In genomic region chr4:113436360-113436759, GRCh38 we compare ENCODE assay signal across 11 cellular contexts.
DNase-seq lines count a peak whose midpoint lies in the region; ATAC-seq and TF ChIP-seq lines count a peak whose summit lies in the region.
"Had no signal": no experiment of that assay in that cellular context is flagged by ENCODE, and none has a peak within 500 bp of the region (broad histone marks: within the 10 kb centered on the region; RNA-seq: fewer than 3 reads in every experiment).

No MANE protein-coding gene starts in this region.

- no peaks in the 10 kb centered on the region for H3K27me3 ChIP-seq in Loucy (ENCODE audit: insufficient read depth, low read length, poor library complexity, severe bottlenecking)
- no peaks in the 10 kb centered on the region for H3K27me3 ChIP-seq in CD4-positive, alpha-beta memory T cell (ENCODE audit: insufficient read depth, low read length)

- peaks cover 14% of the 10 kb centered on the region for H3K4me1 ChIP-seq in Loucy (ENCODE audit: insufficient read depth, low read length, poor library complexity, severe bottlenecking)
- peaks cover 6% of the 10 kb centered on the region for H3K4me1 ChIP-seq in CD4-positive, alpha-beta memory T cell (ENCODE audit: insufficient read depth, low read length)

- H2AFZ ChIP-seq in Loucy (ENCODE audit: low read length) = peak overlapping the region; percentile 78

- H3K27me3 Mint-ChIP-seq in MCF 10A (ENCODE audit: insufficient read depth, unreplicated experiment) (no peaks in the 10 kb centered on the region), memory B cell (peaks cover 8% of the 10 kb centered on the region)
- H3K27me3 Mint-ChIP-seq in CD4-positive, alpha-beta memory T cell = peaks cover 3 to 6% of the 10 kb centered on the region in 2 donors
- no peaks in the 10 kb centered on the region for H3K27me3 Mint-ChIP-seq in activated CD4-positive, alpha-beta memory T cell treated with anti-CD3 and anti-CD28 coated beads for 36 hours

- H3K9me3 Mint-ChIP-seq in MCF 10A (ENCODE audit: unreplicated experiment) (no peaks in the 10 kb centered on the region), memory B cell (peaks cover 1% of the 10 kb centered on the region)
- peaks cover 0 to 4% (median 0%) of the 10 kb centered on the region in 8 donors for H3K9me3 Mint-ChIP-seq in CD4-positive, alpha-beta memory T cell
- no peaks in the 10 kb centered on the region for H3K9me3 Mint-ChIP-seq in activated CD4-positive, alpha-beta memory T cell treated with anti-CD3 and anti-CD28 coated beads for 36 hours

- H3K27ac ChIP-seq in CD4-positive, alpha-beta memory T cell (ENCODE audit: low read depth, low read length) = no peak overlapping the region
- H3K27ac ChIP-seq: C4-2B had no signal

- H3K27ac Mint-ChIP-seq in MCF 10A (ENCODE audit: low read depth, unreplicated experiment) (peak overlapping the region; percentile 59), memory B cell (peak overlapping the region; percentile 29)
- H3K27ac Mint-ChIP-seq in CD4-positive, alpha-beta memory T cell = no peak overlapping the region
- H3K27ac Mint-ChIP-seq in activated CD4-positive, alpha-beta memory T cell treated with anti-CD3 and anti-CD28 coated beads for 36 hours = no peak overlapping the region

- H3K9me2 ChIP-seq in Loucy (replicated peaks; ENCODE audit: low read depth, low read length) = no peaks in the 10 kb centered on the region

- no peak overlapping the region for H3K9ac ChIP-seq in Loucy (ENCODE audit: low read depth, low read length, poor library complexity, severe bottlenecking)

- H3K79me2 ChIP-seq in Loucy (ENCODE audit: insufficient read depth, low read length) = no peaks in the 10 kb centered on the region

- H3K4me1 Mint-ChIP-seq in MCF 10A (ENCODE audit: insufficient read depth, unreplicated experiment) = peaks cover 35% of the 10 kb centered on the region
- H3K4me1 Mint-ChIP-seq in memory B cell = peaks cover 5% of the 10 kb centered on the region
- peaks cover 9 to 13% (median 12%) of the 10 kb centered on the region in 4 donors for H3K4me1 Mint-ChIP-seq in CD4-positive, alpha-beta memory T cell
- peaks cover 13% of the 10 kb centered on the region for H3K4me1 Mint-ChIP-seq in activated CD4-positive, alpha-beta memory T cell treated with anti-CD3 and anti-CD28 coated beads for 36 hours (ENCODE audit: low read depth)

- CTCF ChIA-PET in MCF 10A (lab: Yijun Ruan, JAX) = interaction anchor here (0.6 to 1.1 kb wide), 4 partner anchors 80 to 1467 kb away, joined by 3 to 5 read pairs (median 3); no protein-coding TSS in a partner anchor
- CTCF ChIA-PET in CD4-positive, alpha-beta memory T cell (lab: Charles Lee; ENCODE audit: partially characterized antibody) = no interaction called here
- CTCF ChIA-PET in activated CD4-positive, alpha-beta memory T cell treated with anti-CD3 and anti-CD28 coated beads for 36 hours (lab: Charles Lee) = no interaction called here

- H3K4me3 ChIP-seq in Loucy (ENCODE audit: low read length, poor library complexity, severe bottlenecking) = peak overlapping the region; percentile 5
- no peak overlapping the region for H3K4me3 ChIP-seq in CD4-positive, alpha-beta memory T cell (ENCODE audit: low read length in 2 of 2)

- ATAC-seq in memory B cell (ENCODE audit: low read depth) (no peak), HG03565 (IDR thresholded peaks at IDR 0.05; ENCODE audit: unreplicated experiment) (no peak)

- POLR2A ChIA-PET in MCF 10A (lab: Yijun Ruan, JAX) = interaction anchor here (0.7 to 2.9 kb wide), 4 partner anchors 8 to 584 kb away, joined by 3 to 13 read pairs (median 7); no protein-coding TSS in a partner anchor
- POLR2A ChIA-PET in CD4-positive, alpha-beta memory T cell (lab: Charles Lee; ENCODE audit: partially characterized antibody) = no interaction called here
- POLR2A ChIA-PET in activated CD4-positive, alpha-beta memory T cell treated with anti-CD3 and anti-CD28 coated beads for 36 hours (lab: Charles Lee) = no interaction called here

- no peaks in the 10 kb centered on the region for H3K36me3 ChIP-seq in Loucy (ENCODE audit: insufficient read depth, low read length)
- H3K36me3 ChIP-seq in CD4-positive, alpha-beta memory T cell (ENCODE audit: insufficient read depth, low read length) = no peaks in the 10 kb centered on the region

- H3K4me2 ChIP-seq in Loucy (ENCODE audit: low read depth, low read length, poor library complexity, severe bottlenecking) = peak overlapping the region; percentile 56

- BruUV-seq in MCF 10A (replicated peaks; lab: Mats Ljungman, UMichigan) = no TSS peak

- H3K9me3 ChIP-seq in Loucy (ENCODE audit: insufficient read depth, low read depth, low read length) = no peaks in the 10 kb centered on the region
- no peaks in the 10 kb centered on the region for H3K9me3 ChIP-seq in CD4-positive, alpha-beta memory T cell (ENCODE audit: control insufficient read depth in 1 of 2, low read length in 2 of 2)

- peak; percentile 67 for DNase-seq in A172 (ENCODE audit: low spot score)
- peak; percentile 53 for DNase-seq in MCF 10A (ENCODE audit: unreplicated experiment)
- no peak for DNase-seq in memory B cell (ENCODE audit: low spot score in 2 of 2)
- no peak for DNase-seq in CD4-positive, alpha-beta memory T cell
- no peak for DNase-seq in middle frontal gyrus (ENCODE audit: extremely low spot score, low spot score)
- no peak for DNase-seq in activated CD4-positive, alpha-beta memory T cell treated with anti-CD3 and anti-CD28 coated beads for 36 hours
- DNase-seq: activated CD8-positive, alpha-beta memory T cell treated with anti-CD3 and anti-CD28 coated beads, Interleukin-2, amount 50 U/mL, for 4 hours; GOT3 had no signal

- H3K4me3 Mint-ChIP-seq in MCF 10A (ENCODE audit: unreplicated experiment) = peak overlapping the region; percentile 25
- no peak overlapping the region for H3K4me3 Mint-ChIP-seq in memory B cell
- H3K4me3 Mint-ChIP-seq in CD4-positive, alpha-beta memory T cell = peak overlapping the region in 3 of 8 donors; percentile 16 to 51 (median 20)
- no peak overlapping the region for H3K4me3 Mint-ChIP-seq in activated CD4-positive, alpha-beta memory T cell treated with anti-CD3 and anti-CD28 coated beads for 36 hours

- H3F3A ChIP-seq in Loucy (ENCODE audit: low read depth) = no peaks in the 10 kb centered on the region

- no peaks in the 10 kb centered on the region for H4K20me1 ChIP-seq in Loucy (ENCODE audit: insufficient read depth, low read length, poor library complexity, severe bottlenecking)

- intact Hi-C loops in MCF 10A (cut with micrococcal nuclease) = no loop called here
- intact Hi-C loops in CD4-positive, alpha-beta memory T cell (cut with micrococcal nuclease) = no loop called here
- intact Hi-C loops in activated CD4-positive, alpha-beta memory T cell treated with anti-CD3 and anti-CD28 coated beads for 36 hours (cut with micrococcal nuclease) = no loop called here

- TF ChIP-seq CTCF in Loucy (conservative IDR thresholded peaks at IDR 0.05; ENCODE audit: low read length) = no peak
- no peak for TF ChIP-seq CTCF in MCF 10A (IDR thresholded peaks at IDR 0.05; ENCODE audit: unreplicated experiment)

- peaks cover 9% of the 10 kb centered on the region for H3K36me3 Mint-ChIP-seq in MCF 10A (ENCODE audit: insufficient read depth, unreplicated experiment)
- H3K36me3 Mint-ChIP-seq in memory B cell = peaks cover 2% of the 10 kb centered on the region
- H3K36me3 Mint-ChIP-seq in CD4-positive, alpha-beta memory T cell = peaks cover 0 to 5% of the 10 kb centered on the region in 2 donors
- no peaks in the 10 kb centered on the region for H3K36me3 Mint-ChIP-seq in activated CD4-positive, alpha-beta memory T cell treated with anti-CD3 and anti-CD28 coated beads for 36 hours

Comparison
In these comparisons a context has a peak if more than half of its experiments do, and no peak if none do; other contexts are left out.
1. DNase-seq: peak in A172 (single experiment) and MCF 10A (single experiment); none in memory B cell (0 of 2), CD4-positive, alpha-beta memory T cell (0 of 5), middle frontal gyrus (single experiment) and activated CD4-positive, alpha-beta memory T cell treated with anti-CD3 and anti-CD28 coated beads for 36 hours (single experiment).
2. H3K27ac Mint-ChIP-seq: peak in MCF 10A (single experiment) and memory B cell (single experiment); none in CD4-positive, alpha-beta memory T cell (0 of 7) and activated CD4-positive, alpha-beta memory T cell treated with anti-CD3 and anti-CD28 coated beads for 36 hours (single experiment).